Comparison of ENCODE assay signal across 21 cellular contexts in the genomic region with DNA sequence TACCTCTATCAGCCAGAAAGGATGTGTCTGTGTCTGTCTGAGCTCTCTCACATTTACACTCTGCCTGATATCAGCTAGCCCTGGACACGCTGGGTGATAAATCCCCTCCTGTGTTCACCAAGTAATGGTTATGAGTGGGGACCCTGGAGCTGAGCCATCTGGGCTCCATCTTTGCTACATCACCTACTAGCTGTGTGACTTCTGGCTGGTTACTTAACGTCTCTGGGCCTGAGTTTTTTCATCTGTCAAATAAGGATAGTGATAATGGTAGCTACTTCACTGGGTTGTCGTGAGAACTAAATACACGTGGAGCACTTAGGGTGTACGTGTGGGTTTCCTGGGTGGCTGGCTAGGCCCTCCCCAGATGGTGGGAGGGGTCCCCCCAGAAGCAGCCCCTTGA. TPM values are rescaled to one million over a fixed set of nuclear protein-coding genes. Genes with fewer than 3 reads are reported as not detected.
DNase-seq lines count a peak whose midpoint lies in the region; ATAC-seq, FAIRE-seq and TF ChIP-seq lines count a peak whose summit lies in the region.
"Had no signal": no experiment of that assay in that cellular context is flagged by ENCODE, and none has a peak within 500 bp of the region (broad histone marks: within the 10 kb centered on the region; RNA-seq: fewer than 3 reads in every experiment).

No MANE protein-coding gene starts in this region.

- TF ChIP-seq EP300 in K562 (IDR thresholded peaks at IDR 0.05; ENCODE audit: low read length): no peak

- no peak for DNase-seq in activated naive CD4-positive, alpha-beta T cell treated with anti-CD3 and anti-CD28 coated beads for 36 hours
- DNase-seq in activated naive CD4-positive, alpha-beta T cell treated with anti-CD3 and anti-CD28 coated beads, Interleukin-2, amount 50 U/mL, for 16 hours: no peak
- DNase-seq in CD8-positive, alpha-beta T cell: no peak
- no peak for DNase-seq in K562 (ENCODE audit: extremely low read depth in 1 of 4, low spot score in 3 of 4)
- DNase-seq in stimulated activated effector memory CD8-positive, alpha-beta T cell treated with anti-CD3 and anti-CD28 coated beads, Interleukin-12 subunit alpha, Interleukin-12 subunit beta, amount 100 ng/mL, for 72 hours (ENCODE audit: low spot score in 2 of 2): no peak
- DNase-seq in NCI-H524 treated with DMSO at 0.1 percent for 48 hours (lab: John Stamatoyannopoulos, UW): no peak
- DNase-seq in stimulated activated naive CD8-positive, alpha-beta T cell treated with anti-CD3 and anti-CD28 coated beads, Interleukin-15, Interleukin-2, amounts not matched to agents 100 U/mL and 50 U/mL, for 24 hours: no peak
- DNase-seq: 8988T; Caco-2; CD8-positive, alpha-beta memory T cell; GM23248; HCEC 1CT; HFFc6 had no signal

- no peaks in the 10 kb centered on the region for H4K20me1 ChIP-seq in K562 (replicated peaks; ENCODE audit: control insufficient read depth, insufficient read depth, low read length)

- no peak overlapping the region for H3K9ac ChIP-seq in K562 (ENCODE audit: insufficient read depth in 1 of 2, low read depth in 2 of 2, low read length in 2 of 2)
- H3K9ac ChIP-seq: BLaER1 treated with 17β-estradiol and CSF1 and Interleukin-3, amounts not matched to agents 10 nM and 100 nM; GM23248 had no signal

- H3K9me3 Mint-ChIP-seq in activated naive CD4-positive, alpha-beta T cell treated with anti-CD3 and anti-CD28 coated beads for 36 hours: no peaks in the 10 kb centered on the region
- no peaks in the 10 kb centered on the region for H3K9me3 Mint-ChIP-seq in CD8-positive, alpha-beta T cell
- H3K9me3 Mint-ChIP-seq in stimulated activated effector memory CD8-positive, alpha-beta T cell treated with anti-CD3 and anti-CD28 coated beads, Interleukin-12 subunit alpha, Interleukin-12 subunit beta, amount 100 ng/mL, for 72 hours: no peaks in the 10 kb centered on the region
- H3K9me3 Mint-ChIP-seq: CD8-positive, alpha-beta memory T cell; HFFc6; IgD-negative memory B cell had no signal

- TF ChIP-seq CTCF in CD8-positive, alpha-beta T cell (IDR thresholded peaks at IDR 0.05): no peak
- TF ChIP-seq CTCF in K562 (IDR thresholded peaks at IDR 0.05 in 2 of 3, conservative IDR thresholded peaks at IDR 0.05 in 1 of 3; ENCODE audit: insufficient read depth in 2 of 3, low read depth in 1 of 3, low read length in 3 of 3): no peak

- no peak overlapping the region for H3K4me3 Mint-ChIP-seq in activated naive CD4-positive, alpha-beta T cell treated with anti-CD3 and anti-CD28 coated beads for 36 hours
- no peak overlapping the region for H3K4me3 Mint-ChIP-seq in CD8-positive, alpha-beta T cell
- no peak overlapping the region for H3K4me3 Mint-ChIP-seq in stimulated activated effector memory CD8-positive, alpha-beta T cell treated with anti-CD3 and anti-CD28 coated beads, Interleukin-12 subunit alpha, Interleukin-12 subunit beta, amount 100 ng/mL, for 72 hours
- H3K4me3 Mint-ChIP-seq: B cell; CD8-positive, alpha-beta memory T cell; HFFc6; IgD-negative memory B cell had no signal

- no peak for FAIRE-seq in K562 (lab: Jason Lieb, UNC)
- FAIRE-seq: D721Med, G401.6, GM12891, H54, HTR-8/SVneo had no signal

- H3K36me3 ChIP-seq in CD8-positive, alpha-beta T cell (ENCODE audit: insufficient read depth, low read length): peaks cover 41% of the 10 kb centered on the region
- H3K36me3 ChIP-seq in K562 (ENCODE audit: control insufficient read depth, insufficient read depth, low read length): peaks cover 50% of the 10 kb centered on the region; the same call in 1 of the 3 replicates

- H3K4me1 ChIP-seq in CD8-positive, alpha-beta T cell (ENCODE audit: insufficient read depth, low read length): no peaks in the 10 kb centered on the region
- no peaks in the 10 kb centered on the region; a peak in 1 of 5 replicates for H3K4me1 ChIP-seq in K562 (replicated peaks in 1 of 2; ENCODE audit: control insufficient read depth in 2 of 2, insufficient read depth in 2 of 2, low read length in 2 of 2)
- H3K4me1 ChIP-seq: Caco-2 had no signal

- no peaks in the 10 kb centered on the region for H3K79me2 ChIP-seq in K562 (ENCODE audit: control insufficient read depth, insufficient read depth, low read length)

- H3K36me3 Mint-ChIP-seq in activated naive CD4-positive, alpha-beta T cell treated with anti-CD3 and anti-CD28 coated beads for 36 hours (ENCODE audit: low read depth): peaks cover 28% of the 10 kb centered on the region
- H3K36me3 Mint-ChIP-seq in CD8-positive, alpha-beta T cell: peaks cover 72% of the 10 kb centered on the region
- H3K36me3 Mint-ChIP-seq in stimulated activated effector memory CD8-positive, alpha-beta T cell treated with anti-CD3 and anti-CD28 coated beads, Interleukin-12 subunit alpha, Interleukin-12 subunit beta, amount 100 ng/mL, for 72 hours: peaks cover 69% of the 10 kb centered on the region

- no peaks in the 10 kb centered on the region for H3K4me1 Mint-ChIP-seq in activated naive CD4-positive, alpha-beta T cell treated with anti-CD3 and anti-CD28 coated beads for 36 hours (ENCODE audit: low read depth)
- H3K4me1 Mint-ChIP-seq in CD8-positive, alpha-beta T cell (ENCODE audit: low read depth): no peaks in the 10 kb centered on the region
- H3K4me1 Mint-ChIP-seq in stimulated activated effector memory CD8-positive, alpha-beta T cell treated with anti-CD3 and anti-CD28 coated beads, Interleukin-12 subunit alpha, Interleukin-12 subunit beta, amount 100 ng/mL, for 72 hours: no peaks in the 10 kb centered on the region
- H3K4me1 Mint-ChIP-seq: B cell; CD8-positive, alpha-beta memory T cell; IgD-negative memory B cell had no signal

- no peak for TF ChIP-seq RAD21 in K562 (CRISPR knock-in tag; conservative IDR thresholded peaks at IDR 0.05 in 1 of 2, IDR thresholded peaks at IDR 0.05 in 1 of 2)

- BruUV-seq in K562 (replicated peaks; lab: Mats Ljungman, UMichigan): no TSS peak

- H3K9me1 ChIP-seq in K562 (ENCODE audit: control insufficient read depth, insufficient read depth, low read length): no peaks in the 10 kb centered on the region

- H3K27ac Mint-ChIP-seq in activated naive CD4-positive, alpha-beta T cell treated with anti-CD3 and anti-CD28 coated beads for 36 hours: peak overlapping the region; percentile 46
- peak overlapping the region; percentile 64 for H3K27ac Mint-ChIP-seq in CD8-positive, alpha-beta T cell
- peak overlapping the region; percentile 55 for H3K27ac Mint-ChIP-seq in stimulated activated effector memory CD8-positive, alpha-beta T cell treated with anti-CD3 and anti-CD28 coated beads, Interleukin-12 subunit alpha, Interleukin-12 subunit beta, amount 100 ng/mL, for 72 hours
- H3K27ac Mint-ChIP-seq: B cell, HFFc6 had no signal

- no peaks in the 10 kb centered on the region for H3K27me3 Mint-ChIP-seq in activated naive CD4-positive, alpha-beta T cell treated with anti-CD3 and anti-CD28 coated beads for 36 hours (ENCODE audit: low read depth)
- no peaks in the 10 kb centered on the region for H3K27me3 Mint-ChIP-seq in CD8-positive, alpha-beta T cell (ENCODE audit: low read depth)
- H3K27me3 Mint-ChIP-seq: B cell; CD8-positive, alpha-beta memory T cell; IgD-negative memory B cell had no signal

- no peak for ATAC-seq in CD8-positive, alpha-beta T cell
- ATAC-seq in K562: no peak
- no peak for ATAC-seq in stimulated activated effector memory CD8-positive, alpha-beta T cell treated with anti-CD3 and anti-CD28 coated beads, Interleukin-12 subunit alpha, Interleukin-12 subunit beta, amount 100 ng/mL, for 72 hours
- ATAC-seq in stimulated activated naive CD8-positive, alpha-beta T cell treated with anti-CD3 and anti-CD28 coated beads, Interleukin-15, Interleukin-2, amounts not matched to agents 100 U/mL and 50 U/mL, for 24 hours: no peak

- WGBS in K562 (ENCODE audit: insufficient coverage, low coverage, missing lambda C conversion rate): 89% methylated on average over 5 of the region's 5 CpGs

- H3K4me3 ChIP-seq in CD8-positive, alpha-beta T cell (ENCODE audit: low read depth, low read length): no peak overlapping the region
- H3K4me3 ChIP-seq in K562: no peak overlapping the region
- H3K4me3 ChIP-seq: BLaER1 treated with 17β-estradiol and CSF1 and Interleukin-3, amounts not matched to agents 10 nM and 100 nM; GM23248 had no signal

- in situ Hi-C loops in K562 (cut with MboI): no loop called here

- H3K9me3 ChIP-seq in CD8-positive, alpha-beta T cell (ENCODE audit: low read length): no peaks in the 10 kb centered on the region
- H3K9me3 ChIP-seq in K562 (replicated peaks; ENCODE audit: control insufficient read depth, insufficient read depth, low read depth, low read length): no peaks in the 10 kb centered on the region
- H3K9me3 ChIP-seq: BLaER1 treated with 17β-estradiol and CSF1 and Interleukin-3, amounts not matched to agents 10 nM and 100 nM; Caco-2 had no signal

- H3K27ac ChIP-seq in CD8-positive, alpha-beta T cell (ENCODE audit: low read depth, low read length): no peak overlapping the region
- H3K27ac ChIP-seq in K562 (ENCODE audit: extremely low read depth, low read depth, low read length): no peak overlapping the region
- H3K27ac ChIP-seq: BLaER1 treated with 17β-estradiol and CSF1 and Interleukin-3, amounts not matched to agents 10 nM and 100 nM; GM23248 had no signal

- no peak for TF ChIP-seq POLR2A in K562 (conservative IDR thresholded peaks at IDR 0.05)

- POLR2A ChIA-PET in CD8-positive, alpha-beta T cell (lab: Charles Lee): no interaction called here
- POLR2A ChIA-PET in K562 (lab: Yijun Ruan, JAX): no interaction called here

- intact Hi-C loops in activated naive CD4-positive, alpha-beta T cell treated with anti-CD3 and anti-CD28 coated beads for 36 hours (cut with micrococcal nuclease): no loop called here
- intact Hi-C loops in CD8-positive, alpha-beta T cell (cut with DNase I, micrococcal nuclease): no loop called here
- intact Hi-C loops in K562 (cut with micrococcal nuclease): no loop called here

- no peaks in the 10 kb centered on the region for H3K27me3 ChIP-seq in CD8-positive, alpha-beta T cell (ENCODE audit: insufficient read depth, low read length)
- H3K27me3 ChIP-seq in K562 (ENCODE audit: control insufficient read depth in 2 of 2, insufficient read depth in 2 of 2, low read length in 2 of 2): no peaks in the 10 kb centered on the region
- H3K27me3 ChIP-seq: BLaER1 treated with 17β-estradiol and CSF1 and Interleukin-3, amounts not matched to agents 10 nM and 100 nM had no signal

- CTCF ChIA-PET in activated naive CD4-positive, alpha-beta T cell treated with anti-CD3 and anti-CD28 coated beads for 36 hours (lab: Charles Lee): interaction anchor here (1.6 to 2.3 kb wide), 2 partner anchors 8 to 154 kb away, joined by 3 to 6 read pairs; no protein-coding TSS in a partner anchor
- CTCF ChIA-PET in CD8-positive, alpha-beta T cell (lab: Charles Lee): no interaction called here
- CTCF ChIA-PET in K562 (lab: Yijun Ruan, JAX; ENCODE audit: low intra/inter-chr PET ratio): no interaction called here

- no peak overlapping the region for H2AFZ ChIP-seq in K562 (ENCODE audit: low read depth, low read length)
- H2AFZ ChIP-seq: GM23248 had no signal

- no peak overlapping the region for H3K4me2 ChIP-seq in K562 (ENCODE audit: insufficient read depth, low read length)
- H3K4me2 ChIP-seq: BLaER1 treated with 17β-estradiol and CSF1 and Interleukin-3, amounts not matched to agents 10 nM and 100 nM had no signal

RNA-seq across cellular contexts. Expression of a gene that starts 22.9 kb away (rescaled TPM):
- 100 to 1,000 TPM; 106 to 108 TPM for total RNA-seq in activated naive CD4-positive, alpha-beta T cell treated with anti-CD3 and anti-CD28 coated beads for 36 hours
- 10 to 100 TPM; 24.5 to 29.4 TPM for total RNA-seq in CD8-positive, alpha-beta T cell
- total RNA-seq in K562 (2011; cell fraction: chromatin; rRNA removed; ENCODE audit: low replicate concordance): 12.0 and 23.9 TPM in 2 replicates
- 50.0 and 78.2 TPM in 2 replicates for total RNA-seq in K562 (2011; cell fraction: nucleolus; rRNA removed)
- total RNA-seq in K562 (2011; cell fraction: nucleoplasm; rRNA removed): 41.6 and 44.7 TPM in 2 replicates
- 163 and 185 TPM in 2 replicates for total RNA-seq in K562 (2014; rRNA removed)
- 90.3 and 128 TPM in 2 replicates for total RNA-seq in K562 (2014; rRNA removed; fragmentation: Illumina TruSeq; extraction: Trizol)
- 232 and 248 TPM in 2 replicates for total RNA-seq in K562 (2015; rRNA removed; fragmentation: Illumina TruSeq; extraction: Trizol)
- total RNA-seq in K562 (2021): 149 and 161 TPM in 2 replicates
- polyA plus RNA-seq in K562 (2011; rRNA removed): 149 and 226 TPM in 2 replicates
- 237 and 307 TPM in 2 replicates for polyA plus RNA-seq in K562 (2011; cell fraction: cytosol; rRNA removed)
- 98.1 and 122 TPM in 2 replicates for polyA plus RNA-seq in K562 (2011; cell fraction: nucleus; rRNA removed)
- 117 and 225 TPM in 2 replicates for polyA plus RNA-seq in K562 (2012)
- polyA plus RNA-seq in K562 (2014; fragmentation: Illumina TruSeq; extraction: Trizol): 203 and 231 TPM in 2 replicates
- 100 to 1,000 TPM; 785 to 903 TPM for polyA plus RNA-seq in K562 (2014; fragmentation: Nextera tagmentation; extraction: Ambion mirVana)
- 136 and 159 TPM in 2 replicates for polyA plus RNA-seq in K562 (2014; rRNA removed)
- 52.0 and 72.4 TPM in 2 replicates for polyA minus RNA-seq in K562 (2011; rRNA and poly(A)+ RNA removed)
- polyA minus RNA-seq in K562 (2011; cell fraction: cytosol; rRNA and poly(A)+ RNA removed): 67.5 and 71.5 TPM in 2 replicates
- polyA minus RNA-seq in K562 (2011; cell fraction: nucleus; rRNA and poly(A)+ RNA removed): 26.8 and 64.8 TPM in 2 replicates

RNA-seq across cellular contexts. Expression of a gene that starts 23.3 kb away (rescaled TPM):
- 10 to 100 TPM; 14.3 to 15.3 TPM for total RNA-seq in activated naive CD4-positive, alpha-beta T cell treated with anti-CD3 and anti-CD28 coated beads for 36 hours
- 1 to 10 TPM; 4.3 to 5.2 TPM for total RNA-seq in CD8-positive, alpha-beta T cell
- 3.0 and 5.9 TPM in 2 replicates for total RNA-seq in K562 (2011; cell fraction: chromatin; rRNA removed; ENCODE audit: low replicate concordance)
- 4.9 and 6.5 TPM in 2 replicates for total RNA-seq in K562 (2011; cell fraction: nucleolus; rRNA removed)
- 5.4 and 7.4 TPM in 2 replicates for total RNA-seq in K562 (2011; cell fraction: nucleoplasm; rRNA removed)
- total RNA-seq in K562 (2014; rRNA removed) (16.8 and 18.4 TPM in 2 replicates), K562 (2014; rRNA removed; fragmentation: Illumina TruSeq; extraction: Trizol) (4.9 and 5.8 TPM in 2 replicates), K562 (2015; rRNA removed; fragmentation: Illumina TruSeq; extraction: Trizol) (11.2 and 11.9 TPM in 2 replicates), K562 (2021) (15.2 and 18.2 TPM in 2 replicates)
- polyA plus RNA-seq in K562 (2011; rRNA removed) (11.9 and 15.5 TPM in 2 replicates), K562 (2014; fragmentation: Illumina TruSeq; extraction: Trizol) (15.3 and 19.2 TPM in 2 replicates), K562 (2014; fragmentation: Nextera tagmentation; extraction: Ambion mirVana) (10 to 100 TPM in 1 of 2 experiments, 1 to 10 TPM in 1; 2.0 to 10.2 TPM), K562 (2014; rRNA removed) (20.3 and 25.2 TPM in 2 replicates)
- polyA plus RNA-seq in K562 (2011; cell fraction: cytosol; rRNA removed): 19.7 and 37.7 TPM in 2 replicates
- polyA plus RNA-seq in K562 (2011; cell fraction: nucleus; rRNA removed): 6.1 and 7.3 TPM in 2 replicates
- polyA plus RNA-seq in K562 (2012): 14.4 and 25.5 TPM in 2 replicates
- polyA minus RNA-seq in K562 (2011; rRNA and poly(A)+ RNA removed): 2.2 and 4.1 TPM in 2 replicates
- 1.4 and 4.5 TPM in 2 replicates for polyA minus RNA-seq in K562 (2011; cell fraction: cytosol; rRNA and poly(A)+ RNA removed)
- polyA minus RNA-seq in K562 (2011; cell fraction: nucleus; rRNA and poly(A)+ RNA removed): 1.3 and 2.7 TPM in 2 replicates

RNA-seq across cellular contexts. Expression of a gene that starts 48.0 kb away (rescaled TPM):
- 10 to 100 TPM; 57.6 to 60.4 TPM for total RNA-seq in activated naive CD4-positive, alpha-beta T cell treated with anti-CD3 and anti-CD28 coated beads for 36 hours
- total RNA-seq in CD8-positive, alpha-beta T cell: 10 to 100 TPM; 66.2 to 76.5 TPM
- 87.8 and 154 TPM in 2 replicates for total RNA-seq in K562 (2011; cell fraction: chromatin; rRNA removed; ENCODE audit: low replicate concordance)
- total RNA-seq in K562 (2011; cell fraction: nucleolus; rRNA removed): 77.8 and 91.1 TPM in 2 replicates
- 95.8 and 138 TPM in 2 replicates for total RNA-seq in K562 (2011; cell fraction: nucleoplasm; rRNA removed)
- total RNA-seq in K562 (2014; rRNA removed) (22.9 and 33.0 TPM in 2 replicates), K562 (2014; rRNA removed; fragmentation: Illumina TruSeq; extraction: Trizol) (20.2 and 20.4 TPM in 2 replicates), K562 (2015; rRNA removed; fragmentation: Illumina TruSeq; extraction: Trizol) (26.6 and 27.3 TPM in 2 replicates), K562 (2021) (42.5 and 45.1 TPM in 2 replicates)
- polyA plus RNA-seq in K562 (2011; rRNA removed) (26.8 and 34.4 TPM in 2 replicates), K562 (2014; fragmentation: Illumina TruSeq; extraction: Trizol) (46.7 and 47.4 TPM in 2 replicates), K562 (2014; fragmentation: Nextera tagmentation; extraction: Ambion mirVana) (1 to 10 TPM; 4.0 TPM), K562 (2014; rRNA removed) (33.8 and 36.2 TPM in 2 replicates)
- polyA plus RNA-seq in K562 (2011; cell fraction: cytosol; rRNA removed): 26.4 and 36.5 TPM in 2 replicates
- 47.8 and 75.5 TPM in 2 replicates for polyA plus RNA-seq in K562 (2011; cell fraction: nucleus; rRNA removed)
- polyA plus RNA-seq in K562 (2012): 35.6 and 43.4 TPM in 2 replicates
- 29.8 and 30.7 TPM in 2 replicates for polyA minus RNA-seq in K562 (2011; rRNA and poly(A)+ RNA removed)
- polyA minus RNA-seq in K562 (2011; cell fraction: cytosol; rRNA and poly(A)+ RNA removed): 24.3 and 25.7 TPM in 2 replicates
- 22.9 and 27.5 TPM in 2 replicates for polyA minus RNA-seq in K562 (2011; cell fraction: nucleus; rRNA and poly(A)+ RNA removed)
